1 cellular context compared by ENCODE assay signal in the genomic region with DNA sequence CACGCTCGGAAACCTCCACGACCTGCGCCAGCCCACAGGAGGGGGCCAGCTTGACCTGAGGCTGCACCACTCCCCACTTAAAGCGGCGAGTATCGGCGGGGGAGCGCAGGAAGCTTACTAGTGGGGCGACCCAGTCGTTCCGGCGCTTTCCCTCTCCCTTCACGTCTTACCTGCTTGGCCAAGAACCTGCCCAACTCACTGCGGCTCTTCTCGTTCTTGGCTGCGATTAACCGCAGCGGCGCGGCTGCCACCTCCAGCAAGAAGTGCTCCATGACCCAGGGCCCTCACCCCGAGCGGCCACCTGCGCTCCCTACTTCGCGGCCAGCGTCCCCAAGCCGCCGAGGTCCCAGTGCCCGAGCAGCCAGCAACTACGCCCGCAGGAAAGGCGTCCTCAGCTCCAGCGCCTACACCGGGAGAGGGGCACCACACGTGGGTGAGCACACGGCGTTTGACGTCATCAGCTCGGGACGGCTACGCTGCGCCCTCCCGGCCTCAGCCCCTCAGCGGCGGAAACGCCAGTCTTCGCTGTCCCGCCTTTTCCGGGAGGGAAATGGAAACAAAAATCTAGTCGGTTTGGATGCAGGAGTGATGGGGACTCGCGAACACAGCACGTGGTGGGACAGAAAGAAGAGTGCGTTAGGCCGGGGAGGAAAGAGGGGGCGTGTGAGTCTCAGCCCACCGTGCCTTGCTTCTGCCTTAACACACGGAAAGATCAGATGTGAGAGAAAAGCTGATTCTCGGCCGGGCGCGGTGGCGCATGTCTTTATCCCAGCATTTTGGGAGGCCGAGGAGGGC.
TF ChIP-seq lines count a peak whose summit lies in the region.

Gene MDN1, minus strand, starts transcription at position 459 of the 795 bp plus-strand sequence. Its CDS starts 187 bp downstream, at position 272.

TF ChIP-seq in HepG2, 621 proteins besides CTCF, POLR2A, EP300 and RAD21 (continued from another document and continues in another):
- TF ChIP-seq ZNF614 (CRISPR knock-in tag; IDR thresholded peaks at IDR 0.05; ENCODE audit: borderline replicate concordance) (peak; percentile 70; the same call in 1 of the 2 replicates), ZNF747 (CRISPR knock-in tag; IDR thresholded peaks at IDR 0.05; ENCODE audit: borderline replicate concordance) (peak; percentile 94), ZNF816 (CRISPR knock-in tag; IDR thresholded peaks at IDR 0.05; ENCODE audit: borderline replicate concordance) (peak; percentile 89; the same call in 1 of the 2 replicates), ZNF333 (CRISPR knock-in tag; IDR thresholded peaks at IDR 0.05; ENCODE audit: borderline replicate concordance) (no peak), ARNTL (CRISPR knock-in tag; IDR thresholded peaks at IDR 0.05) (peak; percentile 92), ZSCAN25 (CRISPR knock-in tag; IDR thresholded peaks at IDR 0.05) (peak; percentile 91), POLR2AphosphoS5 (IDR thresholded peaks at IDR 0.05; ENCODE audit: low read depth, low read length) (peak; percentile 91), LCORL (IDR thresholded peaks at IDR 0.05) (no peak), LCORL (CRISPR knock-in tag; IDR thresholded peaks at IDR 0.05) (peak; percentile 55), SMAD1 (CRISPR knock-in tag; IDR thresholded peaks at IDR 0.05; ENCODE audit: borderline replicate concordance, low read depth) (peak; percentile 77; the same call in 1 of the 2 replicates), CHD4 (IDR thresholded peaks at IDR 0.05; ENCODE audit: borderline replicate concordance, low read length) (0 out of 2 replicates have a peak, but pooled peaks have one; percentile 27), ZSCAN29 (CRISPR knock-in tag; conservative IDR thresholded peaks at IDR 0.05) (peak; percentile 76; the same call in 1 of the 2 replicates), HDAC2 (CRISPR knock-in tag; IDR thresholded peaks at IDR 0.05) (peak; percentile 85; the same call in 1 of the 2 replicates), ZBTB14 (CRISPR knock-in tag; IDR thresholded peaks at IDR 0.05) (no peak), IKZF4 (CRISPR knock-in tag; IDR thresholded peaks at IDR 0.05; ENCODE audit: borderline replicate concordance, low read depth, not compliant biosample characterization) (no peak), MEIS1 (CRISPR knock-in tag; IDR thresholded peaks at IDR 0.05; ENCODE audit: borderline replicate concordance) (peak; percentile 70; the same call in 1 of the 2 replicates), ZNF569 (CRISPR knock-in tag; IDR thresholded peaks at IDR 0.05; ENCODE audit: borderline replicate concordance) (no peak), ZNF383 (CRISPR knock-in tag; IDR thresholded peaks at IDR 0.05; ENCODE audit: borderline replicate concordance) (no peak), MEF2D (CRISPR knock-in tag; IDR thresholded peaks at IDR 0.05) (peak; percentile 83; the same call in 1 of the 2 replicates), POGZ (CRISPR knock-in tag; IDR thresholded peaks at IDR 0.05) (peak; percentile 91), ZNF724P (CRISPR knock-in tag; IDR thresholded peaks at IDR 0.05; ENCODE audit: borderline replicate concordance) (peak; percentile 27; the same call in 1 of the 2 replicates), E2F2 (CRISPR knock-in tag; IDR thresholded peaks at IDR 0.05; ENCODE audit: borderline replicate concordance) (0 out of 2 replicates have a peak, but pooled peaks have one; percentile 15), ZMAT5 (CRISPR knock-in tag; IDR thresholded peaks at IDR 0.05; ENCODE audit: borderline replicate concordance, low read depth) (no peak), HCFC1 (IDR thresholded peaks at IDR 0.05; ENCODE audit: low read depth, low read length) (peak; percentile 65), ZMYM2 (CRISPR knock-in tag; IDR thresholded peaks at IDR 0.05) (0 out of 2 replicates have a peak, but pooled peaks have one; percentile 76), ZNF563 (CRISPR knock-in tag; IDR thresholded peaks at IDR 0.05) (peak; percentile 66), ZBTB26 (CRISPR knock-in tag; IDR thresholded peaks at IDR 0.05; ENCODE audit: borderline replicate concordance) (peak; percentile 83; the same call in 1 of the 2 replicates), ZNF142 (CRISPR knock-in tag; IDR thresholded peaks at IDR 0.05) (0 out of 2 replicates have a peak, but pooled peaks have one; percentile 54), ZNF354B (CRISPR knock-in tag; IDR thresholded peaks at IDR 0.05) (0 out of 2 replicates have a peak, but pooled peaks have one; percentile 67), HNRNPLL (IDR thresholded peaks at IDR 0.05; ENCODE audit: low read depth, low read length, poor library complexity, severe bottlenecking) (peak; percentile 91), FOSL2 (CRISPR knock-in tag; IDR thresholded peaks at IDR 0.05) (no peak; the same call in 1 of the 2 replicates), BCL6 (CRISPR knock-in tag; IDR thresholded peaks at IDR 0.05) (peak; percentile 34), RBM39 (IDR thresholded peaks at IDR 0.05; ENCODE audit: low read depth, low read length, poor library complexity, severe bottlenecking) (peak; percentile 58), STAT5B (CRISPR knock-in tag; IDR thresholded peaks at IDR 0.05) (no peak)
- TF ChIP-seq, protein P1, sequence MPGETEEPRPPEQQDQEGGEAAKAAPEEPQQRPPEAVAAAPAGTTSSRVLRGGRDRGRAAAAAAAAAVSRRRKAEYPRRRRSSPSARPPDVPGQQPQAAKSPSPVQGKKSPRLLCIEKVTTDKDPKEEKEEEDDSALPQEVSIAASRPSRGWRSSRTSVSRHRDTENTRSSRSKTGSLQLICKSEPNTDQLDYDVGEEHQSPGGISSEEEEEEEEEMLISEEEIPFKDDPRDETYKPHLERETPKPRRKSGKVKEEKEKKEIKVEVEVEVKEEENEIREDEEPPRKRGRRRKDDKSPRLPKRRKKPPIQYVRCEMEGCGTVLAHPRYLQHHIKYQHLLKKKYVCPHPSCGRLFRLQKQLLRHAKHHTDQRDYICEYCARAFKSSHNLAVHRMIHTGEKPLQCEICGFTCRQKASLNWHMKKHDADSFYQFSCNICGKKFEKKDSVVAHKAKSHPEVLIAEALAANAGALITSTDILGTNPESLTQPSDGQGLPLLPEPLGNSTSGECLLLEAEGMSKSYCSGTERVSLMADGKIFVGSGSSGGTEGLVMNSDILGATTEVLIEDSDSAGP (CRISPR knock-in tag; IDR thresholded peaks at IDR 0.05; ENCODE audit: borderline replicate concordance) = peak; percentile 91; the same call in 1 of the 2 replicates
- TF ChIP-seq, protein P2, sequence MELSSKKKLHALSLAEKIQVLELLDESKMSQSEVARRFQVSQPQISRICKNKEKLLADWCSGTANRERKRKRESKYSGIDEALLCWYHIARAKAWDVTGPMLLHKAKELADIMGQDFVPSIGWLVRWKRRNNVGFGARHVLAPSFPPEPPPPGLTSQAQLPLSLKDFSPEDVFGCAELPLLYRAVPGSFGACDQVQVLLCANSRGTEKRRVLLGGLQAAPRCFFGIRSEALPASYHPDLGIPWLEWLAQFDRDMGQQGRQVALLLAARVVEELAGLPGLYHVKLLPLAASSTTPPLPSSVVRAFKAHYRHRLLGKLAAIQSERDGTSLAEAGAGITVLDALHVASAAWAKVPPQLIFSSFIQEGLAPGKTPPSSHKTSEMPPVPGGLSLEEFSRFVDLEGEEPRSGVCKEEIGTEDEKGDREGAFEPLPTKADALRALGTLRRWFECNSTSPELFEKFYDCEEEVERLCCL (CRISPR knock-in tag; IDR thresholded peaks at IDR 0.05; ENCODE audit: borderline replicate concordance) = peak; percentile 73; the same call in 1 of the 2 replicates
- TF ChIP-seq, protein P3, sequence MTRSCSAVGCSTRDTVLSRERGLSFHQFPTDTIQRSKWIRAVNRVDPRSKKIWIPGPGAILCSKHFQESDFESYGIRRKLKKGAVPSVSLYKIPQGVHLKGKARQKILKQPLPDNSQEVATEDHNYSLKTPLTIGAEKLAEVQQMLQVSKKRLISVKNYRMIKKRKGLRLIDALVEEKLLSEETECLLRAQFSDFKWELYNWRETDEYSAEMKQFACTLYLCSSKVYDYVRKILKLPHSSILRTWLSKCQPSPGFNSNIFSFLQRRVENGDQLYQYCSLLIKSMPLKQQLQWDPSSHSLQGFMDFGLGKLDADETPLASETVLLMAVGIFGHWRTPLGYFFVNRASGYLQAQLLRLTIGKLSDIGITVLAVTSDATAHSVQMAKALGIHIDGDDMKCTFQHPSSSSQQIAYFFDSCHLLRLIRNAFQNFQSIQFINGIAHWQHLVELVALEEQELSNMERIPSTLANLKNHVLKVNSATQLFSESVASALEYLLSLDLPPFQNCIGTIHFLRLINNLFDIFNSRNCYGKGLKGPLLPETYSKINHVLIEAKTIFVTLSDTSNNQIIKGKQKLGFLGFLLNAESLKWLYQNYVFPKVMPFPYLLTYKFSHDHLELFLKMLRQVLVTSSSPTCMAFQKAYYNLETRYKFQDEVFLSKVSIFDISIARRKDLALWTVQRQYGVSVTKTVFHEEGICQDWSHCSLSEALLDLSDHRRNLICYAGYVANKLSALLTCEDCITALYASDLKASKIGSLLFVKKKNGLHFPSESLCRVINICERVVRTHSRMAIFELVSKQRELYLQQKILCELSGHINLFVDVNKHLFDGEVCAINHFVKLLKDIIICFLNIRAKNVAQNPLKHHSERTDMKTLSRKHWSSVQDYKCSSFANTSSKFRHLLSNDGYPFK (CRISPR knock-in tag; IDR thresholded peaks at IDR 0.05; ENCODE audit: borderline replicate concordance) = peak; percentile 88
- TF ChIP-seq, protein P4, sequence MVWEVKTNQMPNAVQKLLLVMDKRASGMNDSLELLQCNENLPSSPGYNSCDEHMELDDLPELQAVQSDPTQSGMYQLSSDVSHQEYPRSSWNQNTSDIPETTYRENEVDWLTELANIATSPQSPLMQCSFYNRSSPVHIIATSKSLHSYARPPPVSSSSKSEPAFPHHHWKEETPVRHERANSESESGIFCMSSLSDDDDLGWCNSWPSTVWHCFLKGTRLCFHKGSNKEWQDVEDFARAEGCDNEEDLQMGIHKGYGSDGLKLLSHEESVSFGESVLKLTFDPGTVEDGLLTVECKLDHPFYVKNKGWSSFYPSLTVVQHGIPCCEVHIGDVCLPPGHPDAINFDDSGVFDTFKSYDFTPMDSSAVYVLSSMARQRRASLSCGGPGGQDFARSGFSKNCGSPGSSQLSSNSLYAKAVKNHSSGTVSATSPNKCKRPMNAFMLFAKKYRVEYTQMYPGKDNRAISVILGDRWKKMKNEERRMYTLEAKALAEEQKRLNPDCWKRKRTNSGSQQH (CRISPR knock-in tag; IDR thresholded peaks at IDR 0.05; ENCODE audit: low read depth) = peak; percentile 81
